Comparison of ENCODE assay signal across 21 cellular contexts in genomic region chr18:31983976-31984375, GRCh38.
"Had no signal": no experiment of that assay in that cellular context is flagged by ENCODE, and none has a peak within 500 bp of the region (broad histone marks: within the 10 kb centered on the region; RNA-seq: fewer than 3 reads in every experiment).

No MANE protein-coding gene starts in this region.

- H3K36me3 ChIP-seq: ascending aorta, heart left ventricle, suprapubic skin, transverse colon, uterus had no signal

- H3K27me3 ChIP-seq: ascending aorta, heart left ventricle, suprapubic skin, transverse colon, uterus had no signal

- H3K9me3 ChIP-seq: heart left ventricle, suprapubic skin, transverse colon, uterus had no signal

- H3K27ac Mint-ChIP-seq: activated CD4-positive, alpha-beta memory T cell treated with anti-CD3 and anti-CD28 coated beads for 36 hours; activated CD4-positive, alpha-beta T cell treated with anti-CD3 and anti-CD28 coated beads for 36 hours; progenitor cell of endocrine pancreas; stimulated activated naive CD8-positive, alpha-beta T cell treated with anti-CD3 and anti-CD28 coated beads, Interleukin-15, amount 100 ng/mL, for 72 hours; T-helper 2 cell treated with Interferon-gamma antibody and Interleukin-4, amounts not matched to agents 5 μg/mL and 100 μg/mL, for 36 hours; WTC11 had no signal

- H3K4me3 ChIP-seq: ascending aorta, heart left ventricle, lung, skin epidermis, suprapubic skin, transverse colon, uterus had no signal

- H3K27ac ChIP-seq: ascending aorta, skin epidermis, suprapubic skin had no signal

- ATAC-seq: activated CD4-positive, alpha-beta T cell treated with anti-CD3 and anti-CD28 coated beads for 36 hours; stimulated activated naive CD8-positive, alpha-beta T cell treated with anti-CD3 and anti-CD28 coated beads, Interleukin-15, amount 100 ng/mL, for 72 hours; WTC11 had no signal

- H3K4me3 Mint-ChIP-seq: activated CD4-positive, alpha-beta memory T cell treated with anti-CD3 and anti-CD28 coated beads for 36 hours; activated CD4-positive, alpha-beta T cell treated with anti-CD3 and anti-CD28 coated beads for 36 hours; neural crest cell; stimulated activated naive CD8-positive, alpha-beta T cell treated with anti-CD3 and anti-CD28 coated beads, Interleukin-15, amount 100 ng/mL, for 72 hours; WTC11 had no signal

- H3K27me3 Mint-ChIP-seq: activated CD4-positive, alpha-beta memory T cell treated with anti-CD3 and anti-CD28 coated beads for 36 hours; activated CD4-positive, alpha-beta T cell treated with anti-CD3 and anti-CD28 coated beads for 36 hours; progenitor cell of endocrine pancreas; stimulated activated naive CD8-positive, alpha-beta T cell treated with anti-CD3 and anti-CD28 coated beads, Interleukin-15, amount 100 ng/mL, for 72 hours had no signal

- H3K4me1 Mint-ChIP-seq: neural crest cell, WTC11 had no signal

- DNase-seq: activated CD4-positive, alpha-beta memory T cell treated with anti-CD3 and anti-CD28 coated beads for 36 hours; activated CD4-positive, alpha-beta T cell treated with anti-CD3 and anti-CD28 coated beads for 36 hours; activated naive CD4-positive, alpha-beta T cell treated with anti-CD3 and anti-CD28 coated beads, Interleukin-2, amount 50 U/mL, for 16 hours; cerebellar nuclear complex; cortex of kidney; heart left ventricle; right cardiac atrium; stimulated activated CD4-positive, alpha-beta T cell treated with anti-CD3 and anti-CD28 coated beads, Interleukin-15, amount 100 ng/mL, for 24 hours; stimulated activated CD4-positive, alpha-beta T cell treated with anti-CD3 and anti-CD28 coated beads, Interleukin-2, amount 100 ng/mL, for 48 hours; stimulated activated naive CD8-positive, alpha-beta T cell treated with anti-CD3 and anti-CD28 coated beads, Interleukin-15, amount 100 ng/mL, for 72 hours; SW 1271; transverse colon; uterus had no signal

- H3K4me1 ChIP-seq: ascending aorta, suprapubic skin, uterus had no signal
